ENCODE assay signal across 1 cellular context in genomic region chr2:47535073-47535472, GRCh38.
TF ChIP-seq lines count a peak whose summit lies in the region.

No MANE protein-coding gene starts in this region.

TF ChIP-seq in GM23338, 12 proteins besides CTCF, POLR2A, EP300 and RAD21 (continued from another document):
- TF ChIP-seq ZNF462 (CRISPR knock-in tag; IDR thresholded peaks at IDR 0.05) = no peak
